In the genomic region with DNA sequence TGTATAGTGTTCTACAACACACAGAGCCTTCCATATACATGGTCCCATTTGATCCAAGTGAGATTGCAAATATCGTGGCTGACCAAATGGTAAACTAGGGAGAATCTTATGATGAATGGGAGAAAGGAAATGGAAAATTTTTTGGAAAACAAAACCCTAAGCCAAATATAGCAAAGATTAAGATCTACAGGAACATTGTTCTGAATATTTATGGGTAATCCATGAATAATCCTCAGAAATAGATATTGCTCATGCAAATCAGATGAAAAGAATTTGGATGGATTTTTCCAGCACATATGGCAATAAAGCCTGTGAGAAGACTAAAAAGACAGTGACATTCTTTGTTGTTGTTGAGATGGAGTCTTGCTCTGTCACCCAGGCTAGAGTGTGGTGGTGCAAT, we compare ENCODE assay signal across 13 cellular contexts.
"Had no signal": no experiment of that assay in that cellular context is flagged by ENCODE, and none has a peak within 500 bp of the region (broad histone marks: within the 10 kb centered on the region; RNA-seq: fewer than 3 reads in every experiment).

No MANE protein-coding gene starts in this region.

- H3K79me2 ChIP-seq: hepatocyte had no signal

- H3K4me2 ChIP-seq: hepatocyte had no signal

- H3K27ac ChIP-seq: colonic mucosa, hepatocyte, ovary, upper lobe of left lung, WERI-Rb-1 had no signal

- H2AFZ ChIP-seq: hepatocyte had no signal

- H3K4me3 ChIP-seq: colonic mucosa, hepatocyte, ovary, upper lobe of left lung had no signal

- H3K27me3 ChIP-seq: colonic mucosa, hepatocyte, ovary, upper lobe of left lung had no signal

- H3K36me3 ChIP-seq: colonic mucosa, ovary, upper lobe of left lung, WERI-Rb-1 had no signal

- H3K9me3 ChIP-seq: colonic mucosa, ovary, upper lobe of left lung had no signal

- H3K4me1 ChIP-seq: colonic mucosa, upper lobe of left lung had no signal

- DNase-seq: activated CD4-positive, alpha-beta T cell treated with anti-CD3 and anti-CD28 coated beads for 4 hours; activated CD8-positive, alpha-beta memory T cell treated with anti-CD3 and anti-CD28 coated beads, Interleukin-2, amount 50 U/mL, for 48 hours; activated CD8-positive, alpha-beta T cell treated with anti-CD3 and anti-CD28 coated beads for 36 hours; colonic mucosa; effector CD4-positive, alpha-beta T cell; kidney glomerular epithelial cell; ovary; stimulated activated CD4-positive, alpha-beta T cell treated with anti-CD3 and anti-CD28 coated beads, Interleukin-4, amount 100 ng/mL, for 1 hour; stimulated activated CD8-positive, alpha-beta memory T cell treated with anti-CD3 and anti-CD28 coated beads, Interleukin-4, amount 100 ng/mL, for 48 hours; stimulated activated naive CD8-positive, alpha-beta T cell treated with anti-CD3 and anti-CD28 coated beads, Interleukin-15, Interleukin-2, amounts not matched to agents 100 U/mL and 50 U/mL, for 24 hours; upper lobe of left lung; WERI-Rb-1 had no signal
